Comparison of ENCODE assay signal across 1 cellular context in the genomic region with DNA sequence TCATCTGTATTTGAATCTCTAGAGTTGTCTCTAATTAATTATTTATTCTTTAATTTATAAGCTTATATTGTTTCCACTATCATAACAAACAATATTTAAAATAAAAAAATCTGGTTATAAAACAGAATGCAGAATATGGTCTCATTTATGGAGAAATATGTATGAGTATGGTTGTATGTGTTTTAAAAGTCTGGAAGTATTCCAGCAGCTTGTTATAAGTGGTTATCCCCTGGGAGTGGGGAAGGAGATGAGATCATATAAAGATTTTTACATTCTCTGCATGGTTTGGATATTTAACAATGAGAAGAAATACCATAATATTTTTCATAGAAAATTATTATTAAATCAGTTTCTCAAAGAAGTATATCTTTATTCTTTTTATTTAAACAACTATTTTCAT.
TF ChIP-seq lines count a peak whose summit lies in the region.

No MANE protein-coding gene starts in this region.

TF ChIP-seq in HepG2, 621 proteins besides CTCF, POLR2A, EP300 and RAD21 (continued from another document):
- no peak for TF ChIP-seq ATF6 (CRISPR knock-in tag; conservative IDR thresholded peaks at IDR 0.05)
- TF ChIP-seq, protein P1, sequence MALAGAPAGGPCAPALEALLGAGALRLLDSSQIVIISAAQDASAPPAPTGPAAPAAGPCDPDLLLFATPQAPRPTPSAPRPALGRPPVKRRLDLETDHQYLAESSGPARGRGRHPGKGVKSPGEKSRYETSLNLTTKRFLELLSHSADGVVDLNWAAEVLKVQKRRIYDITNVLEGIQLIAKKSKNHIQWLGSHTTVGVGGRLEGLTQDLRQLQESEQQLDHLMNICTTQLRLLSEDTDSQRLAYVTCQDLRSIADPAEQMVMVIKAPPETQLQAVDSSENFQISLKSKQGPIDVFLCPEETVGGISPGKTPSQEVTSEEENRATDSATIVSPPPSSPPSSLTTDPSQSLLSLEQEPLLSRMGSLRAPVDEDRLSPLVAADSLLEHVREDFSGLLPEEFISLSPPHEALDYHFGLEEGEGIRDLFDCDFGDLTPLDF (CRISPR knock-in tag; IDR thresholded peaks at IDR 0.05), result no peak
- no peak for TF ChIP-seq CEBPB (IDR thresholded peaks at IDR 0.05; ENCODE audit: borderline replicate concordance, low read depth, low read length)
- TF ChIP-seq ZNF709 (CRISPR knock-in tag; IDR thresholded peaks at IDR 0.05), result no peak
